In genomic region chr2:113910967-113911678, GRCh38 we compare ENCODE assay signal across 10 cellular contexts.
A peak's percentile ranks its signal among the peaks of the same experiment; 100 is the strongest.
DNase-seq lines count a peak whose midpoint lies in the region; ATAC-seq and TF ChIP-seq lines count a peak whose summit lies in the region.
"Had no signal": no experiment of that assay in that cellular context is flagged by ENCODE, and none has a peak within 500 bp of the region (broad histone marks: within the 10 kb centered on the region; RNA-seq: fewer than 3 reads in every experiment).

No MANE protein-coding gene starts in this region.

- DNase-seq in T-helper 2 cell treated with Interferon-gamma antibody and Interleukin-4, amounts not matched to agents 5 μg/mL and 100 μg/mL, for 36 hours (ENCODE audit: low spot score): no peak
- DNase-seq in T-helper 2 cell (no peak), SHP77 (lab: John Stamatoyannopoulos, UW) (no peak), coronary artery (ENCODE audit: low spot score) (no peak), ACHN (no peak)
- no peak for DNase-seq in activated naive CD8-positive, alpha-beta T cell treated with anti-CD3 and anti-CD28 coated beads, Interleukin-2, amount 50 U/mL, for 24 hours
- DNase-seq: EL, NCI-H146 had no signal

- no peaks in the 10 kb centered on the region for H3K9me3 Mint-ChIP-seq in T-helper 2 cell treated with Interferon-gamma antibody and Interleukin-4, amounts not matched to agents 5 μg/mL and 100 μg/mL, for 36 hours
- H3K9me3 Mint-ChIP-seq in activated naive CD8-positive, alpha-beta T cell treated with anti-CD3 and anti-CD28 coated beads, Interleukin-2, amount 50 U/mL, for 24 hours: no peaks in the 10 kb centered on the region

- H3K27me3 Mint-ChIP-seq in T-helper 2 cell treated with Interferon-gamma antibody and Interleukin-4, amounts not matched to agents 5 μg/mL and 100 μg/mL, for 36 hours (ENCODE audit: low read depth): no peaks in the 10 kb centered on the region
- H3K27me3 Mint-ChIP-seq in activated naive CD8-positive, alpha-beta T cell treated with anti-CD3 and anti-CD28 coated beads, Interleukin-2, amount 50 U/mL, for 24 hours: no peaks in the 10 kb centered on the region

- H3K4me3 Mint-ChIP-seq in T-helper 2 cell treated with Interferon-gamma antibody and Interleukin-4, amounts not matched to agents 5 μg/mL and 100 μg/mL, for 36 hours: no peak overlapping the region
- H3K4me3 Mint-ChIP-seq in activated naive CD8-positive, alpha-beta T cell treated with anti-CD3 and anti-CD28 coated beads, Interleukin-2, amount 50 U/mL, for 24 hours: peak overlapping the region; percentile 44

- TF ChIP-seq CTCF in neutrophil (IDR thresholded peaks at IDR 0.05) (no peak), coronary artery (IDR thresholded peaks at IDR 0.05) (no peak)

- H3K27me3 ChIP-seq in neutrophil: no peaks in the 10 kb centered on the region

- no peak overlapping the region for H3K4me3 ChIP-seq in neutrophil (ENCODE audit: low read depth in 1 of 2, low read length in 1 of 2)
- H3K4me3 ChIP-seq in coronary artery: no peak overlapping the region

- in situ Hi-C loops in ACHN (cut with HindIII; ENCODE audit: low pct_ligation_motif_present, low pct_unique_long_range_greater_than_20kb, low sequenced_read_pairs): no loop called here

- peaks cover 41 to 48% of the 10 kb centered on the region in 2 experiments for H3K4me1 ChIP-seq in neutrophil (ENCODE audit: control insufficient read depth in 1 of 2, insufficient read depth in 1 of 2, low read depth in 1 of 2, low read length in 1 of 2)

- H3K36me3 Mint-ChIP-seq in T-helper 2 cell treated with Interferon-gamma antibody and Interleukin-4, amounts not matched to agents 5 μg/mL and 100 μg/mL, for 36 hours (ENCODE audit: low read depth): peaks cover 48% of the 10 kb centered on the region
- peaks cover 36% of the 10 kb centered on the region for H3K36me3 Mint-ChIP-seq in activated naive CD8-positive, alpha-beta T cell treated with anti-CD3 and anti-CD28 coated beads, Interleukin-2, amount 50 U/mL, for 24 hours (ENCODE audit: low read depth)

- H3K9me3 ChIP-seq in neutrophil: no peaks in the 10 kb centered on the region

- H3K27ac Mint-ChIP-seq in T-helper 2 cell treated with Interferon-gamma antibody and Interleukin-4, amounts not matched to agents 5 μg/mL and 100 μg/mL, for 36 hours: peak overlapping the region; percentile 27
- peak overlapping the region; percentile 88 for H3K27ac Mint-ChIP-seq in activated naive CD8-positive, alpha-beta T cell treated with anti-CD3 and anti-CD28 coated beads, Interleukin-2, amount 50 U/mL, for 24 hours

- H3K36me3 ChIP-seq in neutrophil: peaks cover 30% of the 10 kb centered on the region

- H3K27ac ChIP-seq in neutrophil: peak overlapping the region; percentile 45
- H3K27ac ChIP-seq in coronary artery: no peak overlapping the region

- peaks cover 54% of the 10 kb centered on the region for H3K4me1 Mint-ChIP-seq in T-helper 2 cell treated with Interferon-gamma antibody and Interleukin-4, amounts not matched to agents 5 μg/mL and 100 μg/mL, for 36 hours (ENCODE audit: low read depth)
- H3K4me1 Mint-ChIP-seq in activated naive CD8-positive, alpha-beta T cell treated with anti-CD3 and anti-CD28 coated beads, Interleukin-2, amount 50 U/mL, for 24 hours: peaks cover 79% of the 10 kb centered on the region

- ATAC-seq in HG02610 (IDR thresholded peaks at IDR 0.05; ENCODE audit: unreplicated experiment): peak; percentile 53
- ATAC-seq in activated naive CD8-positive, alpha-beta T cell treated with anti-CD3 and anti-CD28 coated beads, Interleukin-2, amount 50 U/mL, for 24 hours: no peak
